17 cellular contexts compared by ENCODE assay signal in the genomic region with DNA sequence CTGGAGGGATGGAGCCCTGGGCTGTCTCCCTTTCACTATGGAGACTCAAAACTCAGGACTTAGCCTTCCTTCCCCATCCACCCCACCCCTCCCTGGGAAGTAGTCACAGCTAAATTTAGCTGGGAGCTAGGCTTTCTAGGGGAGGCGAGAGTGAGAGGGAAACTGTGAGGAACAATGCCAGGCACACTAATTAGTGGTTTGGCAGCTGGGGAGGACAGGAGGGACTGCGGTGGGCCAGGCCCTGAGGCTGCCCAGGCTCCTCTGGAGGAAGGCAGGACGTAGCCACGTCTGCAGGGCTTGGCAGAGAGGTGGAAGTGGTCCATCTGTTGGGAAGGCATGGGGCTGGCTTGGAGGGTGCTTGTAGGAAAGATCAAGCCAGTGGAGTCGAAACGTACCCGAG.
A peak's percentile ranks its signal among the peaks of the same experiment; 100 is the strongest.
DNase-seq lines count a peak whose midpoint lies in the region; ATAC-seq, FAIRE-seq and TF ChIP-seq lines count a peak whose summit lies in the region.
"Had no signal": no experiment of that assay in that cellular context is flagged by ENCODE, and none has a peak within 500 bp of the region (broad histone marks: within the 10 kb centered on the region; RNA-seq: fewer than 3 reads in every experiment).

No MANE protein-coding gene starts in this region.

- peak; percentile 79 for ATAC-seq in left ventricle myocardium superior

- POLR2A ChIA-PET in RWPE1 (lab: Yijun Ruan, JAX; ENCODE audit: low non-redundant PET) = no interaction called here

- no peak for TF ChIP-seq CTCF in RWPE1 (conservative IDR thresholded peaks at IDR 0.05; ENCODE audit: low read depth)

- DNase-seq in AG08395 (ENCODE audit: low spot score) (peak; percentile 71), Daoy (ENCODE audit: low read depth) (peak; percentile 78), UCSD-AML1 (lab: John Stamatoyannopoulos, UW; ENCODE audit: unreplicated experiment) (peak; percentile 32), left ventricle myocardium superior (no peak), RWPE1 (ENCODE audit: low spot score) (no peak), GM12892 (ENCODE audit: insufficient read length) (no peak), HUDEP-2 (lab: John Stamatoyannopoulos, UW; ENCODE audit: unreplicated experiment in 76 of 76) (no peak), NCI-H345 (lab: John Stamatoyannopoulos, UW) (no peak)
- DNase-seq: activated CD4-positive, CD25-positive, alpha-beta regulatory T cell; amniotic stem cell; colonic mucosa; immature natural killer cell; MV-4-11; nephron progenitor cell; stimulated activated CD4-positive, alpha-beta T cell treated with anti-CD3 and anti-CD28 coated beads, Interleukin-1b, Interleukin-23, amount 100 ng/mL, for 48 hours had no signal

- TF ChIP-seq POLR2A in GM12892 (IDR thresholded peaks at IDR 0.05; ENCODE audit: low read depth, low read length) = no peak

- CTCF ChIA-PET in RWPE1 (lab: Yijun Ruan, JAX) = no interaction called here

- intact Hi-C loops in left ventricle myocardium superior (cut with micrococcal nuclease) = no loop called here

- FAIRE-seq in GM12892 (lab: Jason Lieb, UNC) = no peak
- FAIRE-seq: endothelial cell of umbilical vein, GM18507 had no signal

- no peak overlapping the region for H3K27ac ChIP-seq in RWPE1
- H3K27ac ChIP-seq: colonic mucosa had no signal

Comparison
In these comparisons a context has a peak if more than half of its experiments do, and no peak if none do; other contexts are left out.
1. DNase-seq: peak in AG08395 (single experiment), Daoy (single experiment) and UCSD-AML1 (single experiment); none in left ventricle myocardium superior (single experiment), RWPE1 (single experiment), GM12892 (single experiment), HUDEP-2 (0 of 76) and NCI-H345 (single experiment).